Comparison of ENCODE assay signal across 19 cellular contexts in genomic region chr3:150005243-150006102, GRCh38. TPM values are rescaled to one million over a fixed set of nuclear protein-coding genes. Genes with fewer than 3 reads are reported as not detected.
A peak's percentile ranks its signal among the peaks of the same experiment; 100 is the strongest.
DNase-seq lines count a peak whose midpoint lies in the region; ATAC-seq, FAIRE-seq and TF ChIP-seq lines count a peak whose summit lies in the region.
"Had no signal": no experiment of that assay in that cellular context is flagged by ENCODE, and none has a peak within 500 bp of the region (broad histone marks: within the 10 kb centered on the region; RNA-seq: fewer than 3 reads in every experiment).

No MANE protein-coding gene starts in this region.

- H3K4me3 ChIP-seq in choroid plexus epithelial cell (ENCODE audit: low read depth, low read length) (no peak overlapping the region), mesodermal cell (ENCODE audit: extremely low read depth, insufficient read depth, low read length, poor library complexity, severe bottlenecking) (no peak overlapping the region)
- H3K4me3 ChIP-seq: gastrocnemius medialis, upper lobe of right lung had no signal

- no peaks in the 10 kb centered on the region for H3K27me3 Mint-ChIP-seq in type B pancreatic cell

- peak overlapping the region; percentile 68 for H3K27ac ChIP-seq in mesodermal cell (ENCODE audit: low read depth, low read length, severe bottlenecking)
- H3K27ac ChIP-seq: gastrocnemius medialis, upper lobe of right lung had no signal

- peaks cover 17% of the 10 kb centered on the region for H3K4me1 ChIP-seq in mesodermal cell (ENCODE audit: control insufficient read depth, insufficient read depth, low read length, poor library complexity, severe bottlenecking)
- H3K4me1 ChIP-seq: gastrocnemius medialis, upper lobe of right lung had no signal

- H3K27ac Mint-ChIP-seq in type B pancreatic cell = no peak overlapping the region
- H3K27ac Mint-ChIP-seq: activated CD4-positive, alpha-beta T cell treated with anti-CD3 and anti-CD28 coated beads for 36 hours; IgD-negative memory B cell had no signal

- no peaks in the 10 kb centered on the region for H3K36me3 ChIP-seq in mesodermal cell (ENCODE audit: control insufficient read depth, insufficient read depth, low read length)
- H3K36me3 ChIP-seq: BE2C, gastrocnemius medialis, upper lobe of right lung had no signal

- peaks cover 2% of the 10 kb centered on the region for H3K9me3 Mint-ChIP-seq in type B pancreatic cell
- H3K9me3 Mint-ChIP-seq: IgD-negative memory B cell had no signal

- H3K9me3 ChIP-seq in mesodermal cell (ENCODE audit: control insufficient read depth, low read length) = no peaks in the 10 kb centered on the region
- H3K9me3 ChIP-seq: BE2C, gastrocnemius medialis, upper lobe of right lung had no signal

- H3K36me3 Mint-ChIP-seq in type B pancreatic cell = no peaks in the 10 kb centered on the region
- H3K36me3 Mint-ChIP-seq: IgD-negative memory B cell had no signal

- DNase-seq in EL (peak; percentile 56), NCI-H69 (lab: John Stamatoyannopoulos, UW) (peak; percentile 22), choroid plexus epithelial cell (ENCODE audit: low read depth) (peak; percentile 44), NCI-H1092 treated with DMSO at 0.1 percent for 48 hours (lab: John Stamatoyannopoulos, UW) (no peak), type B pancreatic cell (ENCODE audit: extremely low spot score, unreplicated experiment) (no peak), GM19239 (ENCODE audit: insufficient read length, low spot score) (no peak)
- DNase-seq: activated CD4-positive, alpha-beta T cell treated with anti-CD3 and anti-CD28 coated beads for 36 hours; activated T-cell treated with anti-CD3 and anti-CD28 coated beads, Interleukin-2, amount 50 U/mL, for 1 hour; BE2C; cortex of kidney; gastrocnemius medialis; NCI-H1417 treated with DMSO at 0.1 percent for 48 hours; NCI-H510A; posterior cingulate gyrus; upper lobe of right lung had no signal

- no peak for ATAC-seq in GM19035 (IDR thresholded peaks at IDR 0.05; ENCODE audit: unreplicated experiment)
- ATAC-seq: activated CD4-positive, alpha-beta T cell treated with anti-CD3 and anti-CD28 coated beads for 36 hours; gastrocnemius medialis; upper lobe of right lung had no signal

- FAIRE-seq in GM19239 (lab: Jason Lieb, UNC) = no peak
- FAIRE-seq: islet of Langerhans had no signal

- peaks cover 7% of the 10 kb centered on the region for H3K4me1 Mint-ChIP-seq in type B pancreatic cell (ENCODE audit: unreplicated experiment)
- H3K4me1 Mint-ChIP-seq: activated CD4-positive, alpha-beta T cell treated with anti-CD3 and anti-CD28 coated beads for 36 hours; IgD-negative memory B cell had no signal

- WGBS in mesodermal cell (ENCODE audit: insufficient coverage in 2 of 2), 2 experiments = 100% methylated on average over 1 of the region's 4 CpGs; no CpG with 5 or more reads in 1 of the 2 experiments

- H3K4me3 Mint-ChIP-seq in type B pancreatic cell = no peak overlapping the region
- H3K4me3 Mint-ChIP-seq: activated CD4-positive, alpha-beta T cell treated with anti-CD3 and anti-CD28 coated beads for 36 hours; IgD-negative memory B cell had no signal

- no peak for TF ChIP-seq CTCF in choroid plexus epithelial cell (conservative IDR thresholded peaks at IDR 0.05; ENCODE audit: low read depth, low read length)
- no peak for TF ChIP-seq CTCF in type B pancreatic cell (conservative IDR thresholded peaks at IDR 0.05)

RNA-seq across cellular contexts. Expression of gene PFN2, which starts 34.8 kb away (rescaled TPM):
- 312 TPM for polyA plus RNA-seq in mesodermal cell (2013, experiment 1 of 2)
- polyA plus RNA-seq in mesodermal cell (2013, experiment 2 of 2) = 313 TPM
- total RNA-seq in type B pancreatic cell (ENCODE audit: low replicate concordance) = 198 and 369 TPM in 2 replicates

Comparison
In these comparisons a context has a peak if more than half of its experiments do, and no peak if none do; other contexts are left out.
1. DNase-seq: peak in EL (single experiment), NCI-H69 (single experiment) and choroid plexus epithelial cell (single experiment); none in NCI-H1092 treated with DMSO at 0.1 percent for 48 hours (single experiment), type B pancreatic cell (single experiment) and GM19239 (single experiment).